16 cellular contexts compared by ENCODE assay signal in the genomic region with DNA sequence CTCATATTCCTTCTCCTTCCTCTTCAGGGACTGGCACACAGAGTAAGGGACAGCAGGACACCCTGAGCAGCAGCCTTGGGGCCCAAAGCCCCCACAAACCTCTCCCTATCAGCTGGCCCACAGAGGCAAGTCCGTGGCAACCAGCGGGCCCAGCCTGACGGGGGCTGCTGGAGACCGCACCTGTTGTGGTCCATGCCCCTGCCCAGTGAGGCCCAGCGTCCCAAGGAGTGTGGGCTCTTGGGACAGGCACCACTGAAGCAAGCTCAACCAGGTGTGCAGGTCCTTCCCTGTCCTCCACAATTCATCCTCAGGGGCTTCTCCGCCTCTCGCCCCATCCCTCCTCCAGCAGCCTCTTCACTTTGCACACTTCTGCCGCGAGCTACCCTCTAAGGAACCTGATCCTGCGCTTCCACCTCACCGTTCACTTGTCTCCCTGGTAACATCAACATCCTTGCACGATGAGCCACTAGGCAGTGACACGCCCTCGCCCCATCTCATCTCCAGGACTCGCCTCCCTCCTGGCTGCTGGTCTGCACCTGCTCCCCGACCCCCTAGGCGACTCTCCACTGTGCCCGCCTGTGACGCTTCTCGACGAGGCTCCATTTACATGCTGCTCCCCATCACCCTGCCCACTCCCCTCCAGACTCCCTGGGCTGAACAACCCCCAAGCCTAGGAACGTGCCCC. TPM values are rescaled to one million over a fixed set of nuclear protein-coding genes. Genes with fewer than 3 reads are reported as not detected.
A peak's percentile ranks its signal among the peaks of the same experiment; 100 is the strongest.
DNase-seq lines count a peak whose midpoint lies in the region; ATAC-seq and TF ChIP-seq lines count a peak whose summit lies in the region.
"Had no signal": no experiment of that assay in that cellular context is flagged by ENCODE, and none has a peak within 500 bp of the region (broad histone marks: within the 10 kb centered on the region; RNA-seq: fewer than 3 reads in every experiment).

No MANE protein-coding gene starts in this region.

- peaks cover 32% of the 10 kb centered on the region for H4K20me1 ChIP-seq in neural progenitor cell (ENCODE audit: low read depth)
- H4K20me1 ChIP-seq in Karpas-422 (ENCODE audit: insufficient read depth, low read depth, low read length), result no peaks in the 10 kb centered on the region

- peaks cover 24% of the 10 kb centered on the region for H3K4me1 ChIP-seq in CD8-positive, alpha-beta memory T cell (ENCODE audit: insufficient read depth, low read length)
- H3K4me1 ChIP-seq in neural progenitor cell, result peaks cover 19% of the 10 kb centered on the region
- H3K4me1 ChIP-seq in Karpas-422 (ENCODE audit: low read length), result peaks cover 12% of the 10 kb centered on the region

- no peak for TF ChIP-seq CTCF in brain (conservative IDR thresholded peaks at IDR 0.05)
- TF ChIP-seq CTCF in neural progenitor cell (IDR thresholded peaks at IDR 0.05), result no peak

- H2AFZ ChIP-seq in neural progenitor cell (replicated peaks), result no peak overlapping the region
- no peak overlapping the region for H2AFZ ChIP-seq in Karpas-422 (ENCODE audit: low read length)

- DNase-seq in CD8-positive, alpha-beta memory T cell, result no peak
- DNase-seq in NCI-H128 (lab: John Stamatoyannopoulos, UW; ENCODE audit: unreplicated experiment) (peak; percentile 40), neural progenitor cell (ENCODE audit: low spot score) (no peak), Karpas-422 (no peak), SW480 (ENCODE audit: low spot score) (no peak), SHP77 (lab: John Stamatoyannopoulos, UW) (no peak)
- DNase-seq: heart right ventricle; MM.1S; stimulated activated CD4-positive, alpha-beta T cell treated with anti-CD3 and anti-CD28 coated beads, Interleukin-1b, Interleukin-23, amount 100 ng/mL, for 48 hours; stimulated activated CD8-positive, alpha-beta memory T cell treated with anti-CD3 and anti-CD28 coated beads, Interleukin-4, amount 100 ng/mL, for 48 hours; upper lobe of right lung had no signal

- peak overlapping the region in 1 of 7 donors; percentile 72 for H3K4me3 Mint-ChIP-seq in CD8-positive, alpha-beta memory T cell
- H3K4me3 Mint-ChIP-seq in brain (peak overlapping the region in 2 of 5 experiments; percentile 1 to 49), neural progenitor cell (peak overlapping the region; percentile 7)
- H3K4me3 Mint-ChIP-seq: activated naive CD4-positive, alpha-beta T cell treated with anti-CD3 and anti-CD28 coated beads, Interleukin-2, amount 50 U/mL, for 24 hours had no signal

- H3K9me3 Mint-ChIP-seq in CD8-positive, alpha-beta memory T cell, result no peaks in the 10 kb centered on the region
- H3K9me3 Mint-ChIP-seq in brain, result no peaks in the 10 kb centered on the region
- no peaks in the 10 kb centered on the region for H3K9me3 Mint-ChIP-seq in neural progenitor cell
- H3K9me3 Mint-ChIP-seq: activated naive CD4-positive, alpha-beta T cell treated with anti-CD3 and anti-CD28 coated beads, Interleukin-2, amount 50 U/mL, for 24 hours had no signal

- no peak overlapping the region for H3K4me3 ChIP-seq in CD8-positive, alpha-beta memory T cell (ENCODE audit: low read length)
- H3K4me3 ChIP-seq in neural progenitor cell, result no peak overlapping the region
- no peak overlapping the region for H3K4me3 ChIP-seq in Karpas-422 (ENCODE audit: low read length)
- H3K4me3 ChIP-seq: heart right ventricle, SK-N-MC, upper lobe of right lung had no signal

- H3K27ac ChIP-seq in CD8-positive, alpha-beta memory T cell (ENCODE audit: low read depth, low read length), result no peak overlapping the region
- H3K27ac ChIP-seq in neural progenitor cell (no peak overlapping the region), Karpas-422 (ENCODE audit: low read length) (no peak overlapping the region)
- H3K27ac ChIP-seq: heart right ventricle, SK-N-MC, upper lobe of right lung had no signal

- no peak overlapping the region for H3K4me2 ChIP-seq in neural progenitor cell
- H3K4me2 ChIP-seq in Karpas-422 (ENCODE audit: low read depth, low read length, poor library complexity, severe bottlenecking), result no peak overlapping the region

- H3K79me2 ChIP-seq in neural progenitor cell (ENCODE audit: low read depth), result peaks cover 17% of the 10 kb centered on the region
- H3K79me2 ChIP-seq in Karpas-422 (ENCODE audit: low read length), result peaks cover 24% of the 10 kb centered on the region

- H3K27ac Mint-ChIP-seq in CD8-positive, alpha-beta memory T cell, result peak overlapping the region in 6 of 8 donors; percentile 14 to 79 (median 60)
- H3K27ac Mint-ChIP-seq in brain, result peak overlapping the region; percentile 49 to 88 (median 72)
- peak overlapping the region; percentile 58 for H3K27ac Mint-ChIP-seq in neural progenitor cell

- H3K36me3 ChIP-seq in CD8-positive, alpha-beta memory T cell (ENCODE audit: insufficient read depth, low read length), result no peaks in the 10 kb centered on the region
- H3K36me3 ChIP-seq in neural progenitor cell (no peaks in the 10 kb centered on the region), Karpas-422 (ENCODE audit: insufficient read depth, low read length) (0 out of 2 replicates have a peak, but pooled peaks cover 8% of the 10 kb centered on the region)

- no peak for ATAC-seq in HG02571 (IDR thresholded peaks at IDR 0.05; ENCODE audit: unreplicated experiment)
- ATAC-seq: heart right ventricle, right cardiac atrium, upper lobe of right lung had no signal

- no peaks in the 10 kb centered on the region for H3K27me3 ChIP-seq in CD8-positive, alpha-beta memory T cell (ENCODE audit: insufficient read depth, low read length, poor library complexity, severe bottlenecking)
- H3K27me3 ChIP-seq in neural progenitor cell, result no peaks in the 10 kb centered on the region
- no peaks in the 10 kb centered on the region for H3K27me3 ChIP-seq in Karpas-422 (ENCODE audit: low read length)
- H3K27me3 ChIP-seq: heart right ventricle, upper lobe of right lung had no signal

- H3K4me1 Mint-ChIP-seq in CD8-positive, alpha-beta memory T cell, result peaks cover 12 to 39% (median 22%) of the 10 kb centered on the region in 3 donors
- H3K4me1 Mint-ChIP-seq in brain (peaks cover 84% of the 10 kb centered on the region), neural progenitor cell (peaks cover 72% of the 10 kb centered on the region)

- peaks cover 0 to 1% of the 10 kb centered on the region in 2 donors for H3K27me3 Mint-ChIP-seq in CD8-positive, alpha-beta memory T cell
- H3K27me3 Mint-ChIP-seq in brain (no peaks in the 10 kb centered on the region), neural progenitor cell (ENCODE audit: insufficient read depth, low read depth) (peaks cover 10% of the 10 kb centered on the region)
- H3K27me3 Mint-ChIP-seq: activated naive CD4-positive, alpha-beta T cell treated with anti-CD3 and anti-CD28 coated beads, Interleukin-2, amount 50 U/mL, for 24 hours had no signal

- peaks cover 0 to 45% (median 4%) of the 10 kb centered on the region in 3 donors for H3K36me3 Mint-ChIP-seq in CD8-positive, alpha-beta memory T cell
- H3K36me3 Mint-ChIP-seq in brain, result peaks cover 7% of the 10 kb centered on the region
- H3K36me3 Mint-ChIP-seq in neural progenitor cell, result peaks cover 10% of the 10 kb centered on the region
- H3K36me3 Mint-ChIP-seq: activated naive CD4-positive, alpha-beta T cell treated with anti-CD3 and anti-CD28 coated beads, Interleukin-2, amount 50 U/mL, for 24 hours had no signal

- H3K9ac ChIP-seq in neural progenitor cell, result no peak overlapping the region
- H3K9ac ChIP-seq in Karpas-422 (ENCODE audit: low read length), result no peak overlapping the region

- CTCF ChIA-PET in CD8-positive, alpha-beta memory T cell (lab: Charles Lee), result interaction anchor here (1.8 kb wide), 1 partner anchor 28 kb away, joined by 8 read pairs; no protein-coding TSS in a partner anchor

- no peaks in the 10 kb centered on the region for H3K9me3 ChIP-seq in CD8-positive, alpha-beta memory T cell (ENCODE audit: low read length)
- H3K9me3 ChIP-seq in neural progenitor cell (ENCODE audit: low read depth), result no peaks in the 10 kb centered on the region
- no peaks in the 10 kb centered on the region for H3K9me3 ChIP-seq in Karpas-422 (ENCODE audit: low read length)
- H3K9me3 ChIP-seq: heart right ventricle, upper lobe of right lung had no signal

- peaks cover 31% of the 10 kb centered on the region for H3F3A ChIP-seq in neural progenitor cell (ENCODE audit: low read depth)

- POLR2A ChIA-PET in CD8-positive, alpha-beta memory T cell (lab: Charles Lee), result interaction anchor here (0.6 kb wide), 1 partner anchor 64 kb away, joined by 5 read pairs; no protein-coding TSS in a partner anchor

- no peaks in the 10 kb centered on the region for H3K9me2 ChIP-seq in Karpas-422 (replicated peaks; ENCODE audit: insufficient read depth, low read length)

RNA-seq across cellular contexts. Expression of gene MNT, which starts 12.7 kb away (rescaled TPM):
- total RNA-seq in CD8-positive, alpha-beta memory T cell, result 10 to 100 TPM; 21.5 to 24.3 TPM
- 1.2 TPM for polyA plus RNA-seq in CD8-positive, alpha-beta memory T cell
- polyA plus RNA-seq in brain (ENCODE audit: insufficient read depth, low read depth, low replicate concordance), result 17.4 TPM
- 2.2 and 11.1 TPM in 2 replicates for total RNA-seq in neural progenitor cell (ENCODE audit: low replicate concordance)
- total RNA-seq in Karpas-422 (2014; rRNA removed; shearing (Covaris generic); ENCODE audit: low replicate concordance), result 6.3 and 18.8 TPM in 2 replicates

RNA-seq across cellular contexts. Expression of gene SGSM2, which starts 50.9 kb away (rescaled TPM):
- 10 to 100 TPM; 39.8 to 43.1 TPM for total RNA-seq in CD8-positive, alpha-beta memory T cell
- polyA plus RNA-seq in CD8-positive, alpha-beta memory T cell, result 16.3 TPM
- 56.3 TPM for polyA plus RNA-seq in brain (ENCODE audit: insufficient read depth, low read depth, low replicate concordance)
- total RNA-seq in neural progenitor cell (ENCODE audit: low replicate concordance), result 39.0 and 70.7 TPM in 2 replicates
- total RNA-seq in Karpas-422 (2014; rRNA removed; shearing (Covaris generic); ENCODE audit: low replicate concordance), result 64.0 and 71.9 TPM in 2 replicates

RNA-seq across cellular contexts. Expression of gene TSR1, which starts 51.9 kb away (rescaled TPM):
- 10 to 100 TPM; 97.7 to 99.4 TPM for total RNA-seq in CD8-positive, alpha-beta memory T cell
- 22.0 TPM for polyA plus RNA-seq in CD8-positive, alpha-beta memory T cell
- polyA plus RNA-seq in brain (ENCODE audit: insufficient read depth, low read depth, low replicate concordance), result 15.9 TPM
- total RNA-seq in neural progenitor cell (ENCODE audit: low replicate concordance), result 42.2 and 55.0 TPM in 2 replicates
- total RNA-seq in Karpas-422 (2014; rRNA removed; shearing (Covaris generic); ENCODE audit: low replicate concordance), result 42.1 and 65.2 TPM in 2 replicates
